ENCODE assay signal across 8 cellular contexts in the genomic region with DNA sequence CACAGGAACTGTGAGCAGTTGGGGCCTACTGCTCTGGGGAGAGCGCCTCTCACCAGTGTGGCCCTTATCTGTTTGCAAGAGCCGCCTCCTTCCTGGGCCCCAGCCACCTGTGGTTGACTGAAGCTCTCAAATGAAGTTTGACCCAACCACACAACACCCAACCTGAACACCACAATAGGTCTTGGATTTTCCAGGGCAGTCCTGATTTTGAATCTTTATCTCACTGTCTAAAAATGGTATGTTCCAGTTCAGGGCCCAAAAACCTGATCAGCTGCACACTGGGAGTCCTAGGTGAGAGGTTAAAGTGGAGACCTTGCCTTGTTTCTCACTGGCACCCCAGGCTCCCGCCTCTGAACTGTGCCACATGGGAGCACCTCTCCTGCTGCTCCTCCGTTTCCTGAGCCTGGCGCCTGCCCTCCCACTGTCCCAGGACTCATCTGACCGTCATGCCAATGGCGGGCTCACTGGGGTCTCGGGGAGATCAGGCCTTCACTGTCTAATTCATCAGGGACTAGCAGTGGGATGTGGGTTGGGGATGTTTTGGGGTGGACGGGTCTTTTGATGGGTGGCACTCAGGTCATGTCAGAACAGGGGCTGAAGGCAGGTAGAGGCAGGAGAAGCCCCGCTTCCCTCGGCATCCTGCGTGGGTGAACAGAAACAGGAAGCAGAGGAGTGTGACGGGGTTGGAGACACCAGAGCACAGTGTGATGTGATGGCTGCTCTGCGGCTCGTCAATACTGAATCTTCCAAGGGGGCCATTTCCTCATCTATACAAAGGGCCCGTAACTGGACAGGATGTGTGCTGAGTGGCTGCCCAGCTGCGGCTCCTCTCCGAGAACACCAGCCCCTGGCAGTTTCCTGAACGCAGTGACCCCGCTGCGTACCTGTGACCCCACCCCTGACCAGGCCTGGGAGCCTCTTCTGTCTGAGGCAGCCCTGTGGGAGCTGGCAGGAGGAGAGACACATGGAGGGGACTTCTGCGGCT. TPM values are rescaled to one million over a fixed set of nuclear protein-coding genes. Genes with fewer than 3 reads are reported as not detected.
DNase-seq lines count a peak whose midpoint lies in the region; ATAC-seq and TF ChIP-seq lines count a peak whose summit lies in the region.

No MANE protein-coding gene starts in this region.

- H3K36me3 ChIP-seq in Loucy (ENCODE audit: insufficient read depth, low read length) (no peaks in the 10 kb centered on the region), neural progenitor cell (no peaks in the 10 kb centered on the region)

- peaks cover 10% of the 10 kb centered on the region for H3K27me3 Mint-ChIP-seq in activated naive CD4-positive, alpha-beta T cell treated with anti-CD3 and anti-CD28 coated beads, Interleukin-2, amount 10 ng/mL, durations not matched to agents 7 days and 5 days
- peaks cover 15% of the 10 kb centered on the region for H3K27me3 Mint-ChIP-seq in neural progenitor cell (ENCODE audit: insufficient read depth, low read depth)
- peaks cover 8% of the 10 kb centered on the region for H3K27me3 Mint-ChIP-seq in type B pancreatic cell

- CTCF ChIA-PET in activated naive CD4-positive, alpha-beta T cell treated with anti-CD3 and anti-CD28 coated beads, Interleukin-2, amount 10 ng/mL, durations not matched to agents 7 days and 5 days (lab: Charles Lee), result interaction anchor here (1.1 kb wide), 2 partner anchors 58 to 75 kb away, joined by 3 read pairs; no protein-coding TSS in a partner anchor

- H3F3A ChIP-seq in Loucy (ENCODE audit: low read depth) (no peaks in the 10 kb centered on the region), neural progenitor cell (ENCODE audit: low read depth) (no peaks in the 10 kb centered on the region)

- H3K36me3 Mint-ChIP-seq in activated naive CD4-positive, alpha-beta T cell treated with anti-CD3 and anti-CD28 coated beads, Interleukin-2, amount 10 ng/mL, durations not matched to agents 7 days and 5 days, result no peaks in the 10 kb centered on the region
- H3K36me3 Mint-ChIP-seq in neural progenitor cell (no peaks in the 10 kb centered on the region), type B pancreatic cell (no peaks in the 10 kb centered on the region)

- H3K27ac Mint-ChIP-seq in activated naive CD4-positive, alpha-beta T cell treated with anti-CD3 and anti-CD28 coated beads, Interleukin-2, amount 10 ng/mL, durations not matched to agents 7 days and 5 days, result peak overlapping the region; percentile 93
- no peak overlapping the region for H3K27ac Mint-ChIP-seq in neural progenitor cell
- H3K27ac Mint-ChIP-seq in type B pancreatic cell, result no peak overlapping the region

- no peaks in the 10 kb centered on the region for H3K9me2 ChIP-seq in Loucy (replicated peaks; ENCODE audit: low read depth, low read length)

- DNase-seq in activated naive CD4-positive, alpha-beta T cell treated with anti-CD3 and anti-CD28 coated beads, Interleukin-2, amount 10 ng/mL, durations not matched to agents 7 days and 5 days, result peak; percentile 71
- DNase-seq in stimulated activated CD4-positive, alpha-beta T cell treated with anti-CD3 and anti-CD28 coated beads, Interleukin-4, amount 100 ng/mL, for 48 hours (ENCODE audit: low read depth in 2 of 2), result peak; percentile 51 to 69
- DNase-seq in neural progenitor cell (ENCODE audit: low spot score), result no peak
- no peak for DNase-seq in foreskin melanocyte
- DNase-seq in type B pancreatic cell (ENCODE audit: extremely low spot score, unreplicated experiment), result no peak
- DNase-seq in amniotic stem cell (lab: John Stamatoyannopoulos, UW), result no peak

- H3K4me3 ChIP-seq in Loucy (ENCODE audit: low read length, poor library complexity, severe bottlenecking), result peak overlapping the region; percentile 33
- H3K4me3 ChIP-seq in neural progenitor cell, result no peak overlapping the region

- no peak overlapping the region for H2AFZ ChIP-seq in Loucy (ENCODE audit: low read length)
- no peak overlapping the region for H2AFZ ChIP-seq in neural progenitor cell (replicated peaks)

- H3K4me1 ChIP-seq in Loucy (ENCODE audit: insufficient read depth, low read length, poor library complexity, severe bottlenecking) (peaks cover 31% of the 10 kb centered on the region), neural progenitor cell (no peaks in the 10 kb centered on the region)

- no peaks in the 10 kb centered on the region for H3K79me2 ChIP-seq in Loucy (ENCODE audit: insufficient read depth, low read length)
- no peaks in the 10 kb centered on the region for H3K79me2 ChIP-seq in neural progenitor cell (ENCODE audit: low read depth)

- H3K4me1 Mint-ChIP-seq in activated naive CD4-positive, alpha-beta T cell treated with anti-CD3 and anti-CD28 coated beads, Interleukin-2, amount 10 ng/mL, durations not matched to agents 7 days and 5 days, result peaks cover 41% of the 10 kb centered on the region
- H3K4me1 Mint-ChIP-seq in neural progenitor cell (peaks cover 4% of the 10 kb centered on the region), type B pancreatic cell (ENCODE audit: unreplicated experiment) (peaks cover 5% of the 10 kb centered on the region)

- H3K9me3 ChIP-seq in Loucy (ENCODE audit: insufficient read depth, low read depth, low read length), result no peaks in the 10 kb centered on the region
- H3K9me3 ChIP-seq in neural progenitor cell (ENCODE audit: low read depth), result no peaks in the 10 kb centered on the region

- H3K9me3 Mint-ChIP-seq in activated naive CD4-positive, alpha-beta T cell treated with anti-CD3 and anti-CD28 coated beads, Interleukin-2, amount 10 ng/mL, durations not matched to agents 7 days and 5 days, result no peaks in the 10 kb centered on the region
- peaks cover 2% of the 10 kb centered on the region for H3K9me3 Mint-ChIP-seq in neural progenitor cell
- H3K9me3 Mint-ChIP-seq in type B pancreatic cell, result no peaks in the 10 kb centered on the region

- H3K4me2 ChIP-seq in Loucy (ENCODE audit: low read depth, low read length, poor library complexity, severe bottlenecking) (peak overlapping the region; percentile 60), neural progenitor cell (no peak overlapping the region)

- TF ChIP-seq CTCF in Loucy (conservative IDR thresholded peaks at IDR 0.05; ENCODE audit: low read length), result no peak
- TF ChIP-seq CTCF in neural progenitor cell (IDR thresholded peaks at IDR 0.05), result no peak
- TF ChIP-seq CTCF in type B pancreatic cell (conservative IDR thresholded peaks at IDR 0.05), result no peak

- no peak overlapping the region for H3K4me3 Mint-ChIP-seq in activated naive CD4-positive, alpha-beta T cell treated with anti-CD3 and anti-CD28 coated beads, Interleukin-2, amount 10 ng/mL, durations not matched to agents 7 days and 5 days
- H3K4me3 Mint-ChIP-seq in neural progenitor cell, result no peak overlapping the region
- no peak overlapping the region for H3K4me3 Mint-ChIP-seq in type B pancreatic cell

- no peak overlapping the region for H3K27ac ChIP-seq in neural progenitor cell

- H4K20me1 ChIP-seq in Loucy (ENCODE audit: insufficient read depth, low read length, poor library complexity, severe bottlenecking) (no peaks in the 10 kb centered on the region), neural progenitor cell (ENCODE audit: low read depth) (no peaks in the 10 kb centered on the region)

- peak; percentile 64 for ATAC-seq in GM21423 (IDR thresholded peaks at IDR 0.05; ENCODE audit: unreplicated experiment)

- H3K27me3 ChIP-seq in Loucy (ENCODE audit: insufficient read depth, low read length, poor library complexity, severe bottlenecking) (no peaks in the 10 kb centered on the region), neural progenitor cell (no peaks in the 10 kb centered on the region)

- H3K9ac ChIP-seq in Loucy (ENCODE audit: low read depth, low read length, poor library complexity, severe bottlenecking), result peak overlapping the region; percentile 56
- no peak overlapping the region for H3K9ac ChIP-seq in neural progenitor cell

RNA-seq across cellular contexts. Expression of a gene that starts 59.6 kb away (rescaled TPM):
- total RNA-seq in neural progenitor cell (ENCODE audit: low replicate concordance), result 1.6 and 4.5 TPM in 2 replicates
- total RNA-seq in type B pancreatic cell (ENCODE audit: low replicate concordance), result 24.5 and 31.4 TPM in 2 replicates

Comparison
In these comparisons a context has a peak if more than half of its experiments do, and no peak if none do; other contexts are left out.
1. DNase-seq: peak in activated naive CD4-positive, alpha-beta T cell treated with anti-CD3 and anti-CD28 coated beads, Interleukin-2, amount 10 ng/mL, durations not matched to agents 7 days and 5 days (single experiment) and stimulated activated CD4-positive, alpha-beta T cell treated with anti-CD3 and anti-CD28 coated beads, Interleukin-4, amount 100 ng/mL, for 48 hours (2 of 2); none in neural progenitor cell (single experiment), foreskin melanocyte (single experiment), type B pancreatic cell (single experiment) and amniotic stem cell (single experiment).